Comparison of ENCODE assay signal across 8 cellular contexts in genomic region chr20:45944965-45945677, GRCh38. TPM values are rescaled to one million over a fixed set of nuclear protein-coding genes. Genes with fewer than 3 reads are reported as not detected.
DNase-seq lines count a peak whose midpoint lies in the region; ATAC-seq and TF ChIP-seq lines count a peak whose summit lies in the region.
"Had no signal": no experiment of that assay in that cellular context is flagged by ENCODE, and none has a peak within 500 bp of the region (broad histone marks: within the 10 kb centered on the region; RNA-seq: fewer than 3 reads in every experiment).

No MANE protein-coding gene starts in this region.

- H3K4me1 Mint-ChIP-seq in T-cell, result peaks cover 0 to 25% (median 13%) of the 10 kb centered on the region in 3 donors
- H3K4me1 Mint-ChIP-seq in chondrocyte (ENCODE audit: low read depth), result peaks cover 5% of the 10 kb centered on the region

- H3K27ac ChIP-seq in skeletal muscle tissue (ENCODE audit: low read depth, low read length), result peak overlapping the region; percentile 28

- no peak overlapping the region for H3K4me3 Mint-ChIP-seq in T-cell
- H3K4me3 Mint-ChIP-seq in chondrocyte (ENCODE audit: unreplicated experiment), result no peak overlapping the region

- DNase-seq in T-cell, result no peak
- no peak for DNase-seq in chondrocyte (ENCODE audit: low spot score)
- DNase-seq: DMS79 treated with DMSO at 0.1 percent for 48 hours, small intestine, T-helper 9 cell had no signal

- H3K27me3 ChIP-seq in skeletal muscle tissue (ENCODE audit: control insufficient read depth in 3 of 3, insufficient read depth in 3 of 3, low read length in 3 of 3), result no peaks in the 10 kb centered on the region

- peaks cover 11 to 49% (median 24%) of the 10 kb centered on the region in 3 donors for H3K4me1 ChIP-seq in skeletal muscle tissue (ENCODE audit: control insufficient read depth in 3 of 3, insufficient read depth in 3 of 3, low read length in 3 of 3)

- H3K36me3 ChIP-seq in skeletal muscle tissue (ENCODE audit: control insufficient read depth in 3 of 3, insufficient read depth in 3 of 3, low read length in 3 of 3), result peaks cover 87 to 94% (median 93%) of the 10 kb centered on the region in 3 donors

- H3K27ac Mint-ChIP-seq in T-cell (peak overlapping the region; percentile 57 to 68), chondrocyte (ENCODE audit: unreplicated experiment) (peak overlapping the region; percentile 45)

- CTCF ChIA-PET in T-cell (lab: Charles Lee), result no interaction called here

- H3K4me3 ChIP-seq in skeletal muscle tissue (ENCODE audit: low read length in 3 of 3), result no peak overlapping the region

- H3K27me3 Mint-ChIP-seq in T-cell, result no peaks in the 10 kb centered on the region
- no peaks in the 10 kb centered on the region for H3K27me3 Mint-ChIP-seq in chondrocyte (ENCODE audit: low read depth)

- no peaks in the 10 kb centered on the region for H3K9me3 Mint-ChIP-seq in T-cell
- no peaks in the 10 kb centered on the region for H3K9me3 Mint-ChIP-seq in chondrocyte (ENCODE audit: low read depth)

- H3K36me3 Mint-ChIP-seq in T-cell, result peaks cover 45% of the 10 kb centered on the region
- H3K36me3 Mint-ChIP-seq in chondrocyte (ENCODE audit: low read depth), result peaks cover 21% of the 10 kb centered on the region

- ATAC-seq in T-cell (replicated peaks in 1 of 4) (no peak), GM19395 (IDR thresholded peaks at IDR 0.05; ENCODE audit: unreplicated experiment) (no peak), HG03280 (IDR thresholded peaks at IDR 0.05; ENCODE audit: unreplicated experiment) (no peak)

- no peaks in the 10 kb centered on the region for H3K9me3 ChIP-seq in skeletal muscle tissue (ENCODE audit: control insufficient read depth in 3 of 3, low read length in 3 of 3)

- TF ChIP-seq CTCF in chondrocyte (IDR thresholded peaks at IDR 0.05), result peak; percentile 32

- H3K9ac ChIP-seq in skeletal muscle tissue (ENCODE audit: low read depth in 1 of 3, low read length in 3 of 3), result peak overlapping the region in 2 of 3 donors; percentile 21 to 47

- POLR2A ChIA-PET in T-cell (lab: Charles Lee), result interaction anchor here (0.6 to 0.7 kb wide), 2 partner anchors 8 to 16 kb away, joined by 3 to 5 read pairs; no protein-coding TSS in a partner anchor

RNA-seq across cellular contexts. Expression of gene PCIF1, which starts 10.6 kb away (rescaled TPM):
- total RNA-seq in T-cell (10 to 100 TPM; 74.4 to 78.7 (median 74.6) TPM), chondrocyte (23.5 to 25.7 TPM (median 24.9 TPM) in 3 replicates), skeletal muscle tissue (7.3 TPM)

RNA-seq across cellular contexts. Expression of gene ZNF335, which starts 26.9 kb away (rescaled TPM):
- 100 to 1,000 TPM in 1 of 5 donors, 10 to 100 TPM in 4; 58.6 to 106 (median 68.3) TPM for total RNA-seq in T-cell
- total RNA-seq in chondrocyte, result 14.2 to 18.3 TPM (median 14.6 TPM) in 3 replicates
- 6.3 TPM for total RNA-seq in skeletal muscle tissue

RNA-seq across cellular contexts. Expression of gene PLTP, which starts 33.2 kb away (rescaled TPM):
- total RNA-seq in T-cell, result 1 to 10 TPM in 3 of 5 donors, under 1 TPM in 1, not detected in 1; 0.35 to 1.7 (median 1.4) TPM
- 48.1 to 53.1 TPM (median 48.5 TPM) in 3 replicates for total RNA-seq in chondrocyte
- 38.1 TPM for total RNA-seq in skeletal muscle tissue

RNA-seq across cellular contexts. Expression of gene CTSA, which starts 54.0 kb away (rescaled TPM):
- total RNA-seq in T-cell, result 100 to 1,000 TPM in 1 of 5 donors, 10 to 100 TPM in 4; 55.5 to 101 (median 85.1) TPM
- total RNA-seq in chondrocyte, result 172 to 199 TPM (median 175 TPM) in 3 replicates
- 23.0 TPM for total RNA-seq in skeletal muscle tissue

RNA-seq across cellular contexts. Expression of gene NEURL2, which starts 54.1 kb away (rescaled TPM):
- total RNA-seq in T-cell, result 1 to 10 TPM; 3.1 to 6.9 (median 6.1) TPM
- 1.8 to 3.0 TPM (median 2.7 TPM) in 3 replicates for total RNA-seq in chondrocyte
- 13.0 TPM for total RNA-seq in skeletal muscle tissue

Comparison
In these comparisons a context has a peak if more than half of its experiments do, and no peak if none do; other contexts are left out.
1. RNA of gene PLTP, which starts 33.2 kb away (total RNA-seq): 48.1 to 53.1 TPM in chondrocyte and 38.1 TPM in skeletal muscle tissue (single experiment); 0.35 to 1.7 TPM in T-cell; every median in the first group is over 10 times any median in the second.